ENCODE assay signal across 16 cellular contexts in genomic region chr17:61644800-61645774, GRCh38. TPM values are rescaled to one million over a fixed set of nuclear protein-coding genes. Genes with fewer than 3 reads are reported as not detected.
DNase-seq lines count a peak whose midpoint lies in the region; ATAC-seq, FAIRE-seq and TF ChIP-seq lines count a peak whose summit lies in the region.
"Had no signal": no experiment of that assay in that cellular context is flagged by ENCODE, and none has a peak within 500 bp of the region (broad histone marks: within the 10 kb centered on the region; RNA-seq: fewer than 3 reads in every experiment).

No MANE protein-coding gene starts in this region.

- no peak for TF ChIP-seq EP300 in SK-N-SH (IDR thresholded peaks at IDR 0.05; ENCODE audit: borderline replicate concordance in 1 of 2, low read depth in 1 of 2, low read length in 1 of 2)
- no peak for TF ChIP-seq EP300 in K562 (IDR thresholded peaks at IDR 0.05; ENCODE audit: low read length)

- H3K4me1 ChIP-seq in SK-N-SH (ENCODE audit: control insufficient read depth in 1 of 2, insufficient read depth in 2 of 2, low read depth in 1 of 2, low read length in 1 of 2) = peaks cover 0 to 6% of the 10 kb centered on the region in 2 experiments; a peak in 1 of 4 replicates
- peaks cover 1% of the 10 kb centered on the region; the same call in 1 of the 2 replicates for H3K4me1 ChIP-seq in IMR-90 (ENCODE audit: control insufficient read depth, insufficient read depth, low read length)
- no peaks in the 10 kb centered on the region for H3K4me1 ChIP-seq in K562 (replicated peaks in 1 of 2; ENCODE audit: control insufficient read depth in 2 of 2, insufficient read depth in 2 of 2, low read length in 2 of 2)
- no peaks in the 10 kb centered on the region for H3K4me1 ChIP-seq in testis
- H3K4me1 ChIP-seq: BLaER1 treated with 17β-estradiol and CSF1 and Interleukin-3, amounts not matched to agents 10 nM and 100 nM had no signal

- H4K20me1 ChIP-seq in SK-N-SH (ENCODE audit: insufficient read depth) (no peaks in the 10 kb centered on the region), IMR-90 (ENCODE audit: insufficient read depth, low read length) (no peaks in the 10 kb centered on the region), K562 (replicated peaks; ENCODE audit: control insufficient read depth, insufficient read depth, low read length) (no peaks in the 10 kb centered on the region)
- H4K20me1 ChIP-seq: BLaER1 treated with 17β-estradiol and CSF1 and Interleukin-3, amounts not matched to agents 10 nM and 100 nM had no signal

- H3K4me3 ChIP-seq in SK-N-SH (ENCODE audit: low read depth in 2 of 2, low read length in 1 of 2) = no peak overlapping the region
- no peak overlapping the region for H3K4me3 ChIP-seq in IMR-90 (ENCODE audit: insufficient read depth, low read depth, low read length)
- H3K4me3 ChIP-seq in K562 = no peak overlapping the region
- H3K4me3 ChIP-seq in testis = no peak overlapping the region
- H3K4me3 ChIP-seq: BLaER1 treated with 17β-estradiol and CSF1 and Interleukin-3, amounts not matched to agents 10 nM and 100 nM; GM23248 had no signal

- CTCF ChIA-PET in SK-N-SH (lab: Yijun Ruan, JAX) (interaction anchor here (1.0 to 1.5 kb wide), 3 partner anchors 9 to 192 kb away, joined by 3 to 6 read pairs (median 4); no protein-coding TSS in a partner anchor), IMR-90 (lab: Yijun Ruan, JAX) (no interaction called here), K562 (lab: Yijun Ruan, JAX; ENCODE audit: low intra/inter-chr PET ratio) (no interaction called here)

- H3K79me2 ChIP-seq in SK-N-SH (ENCODE audit: insufficient read depth) (no peaks in the 10 kb centered on the region), K562 (ENCODE audit: control insufficient read depth, insufficient read depth, low read length) (no peaks in the 10 kb centered on the region)

- 0 out of 2 replicates have a peak overlapping the region, but pooled peaks have one; percentile 37 for H3K14ac ChIP-seq in IMR-90 (replicated peaks; ENCODE audit: low read depth, low read length)

- no peak for TF ChIP-seq CTCF in SK-N-SH (IDR thresholded peaks at IDR 0.05)
- TF ChIP-seq CTCF in IMR-90 (conservative IDR thresholded peaks at IDR 0.05; ENCODE audit: low read depth, low read length) = no peak
- no peak for TF ChIP-seq CTCF in K562 (IDR thresholded peaks at IDR 0.05 in 2 of 3, conservative IDR thresholded peaks at IDR 0.05 in 1 of 3; ENCODE audit: insufficient read depth in 2 of 3, low read depth in 1 of 3, low read length in 3 of 3)
- TF ChIP-seq CTCF in testis (IDR thresholded peaks at IDR 0.05) = no peak

- H4K91ac ChIP-seq in IMR-90 (ENCODE audit: insufficient read depth, low read depth, low read length) = 0 out of 2 replicates have a peak overlapping the region, but pooled peaks have one; percentile 2

- in situ Hi-C loops in IMR-90 (cut with MboI; ENCODE audit: low sequenced_read_pairs) = loop anchor here (25.0 kb wide), 1 partner anchor 417 kb away; the partner anchor contains the start of gene MED13
- in situ Hi-C loops in K562 (cut with MboI) = no loop called here

- no peak for DNase-seq in SK-N-SH
- no peak for DNase-seq in IMR-90
- DNase-seq in K562 (ENCODE audit: extremely low read depth in 1 of 4, low spot score in 3 of 4) = no peak
- no peak for DNase-seq in germinal center (ENCODE audit: low spot score)
- DNase-seq in testis = no peak
- DNase-seq: 8988T; ACHN; CD4-positive, CD25-positive, alpha-beta regulatory T cell; DMS53; GF-D8; GM23248; H7 had no signal

- H3K27me3 ChIP-seq in SK-N-SH (ENCODE audit: insufficient read depth) = no peaks in the 10 kb centered on the region
- H3K27me3 ChIP-seq in IMR-90 (ENCODE audit: control insufficient read depth, insufficient read depth, low read length) = no peaks in the 10 kb centered on the region
- H3K27me3 ChIP-seq in K562 (ENCODE audit: control insufficient read depth in 2 of 2, insufficient read depth in 2 of 2, low read length in 2 of 2) = peaks cover 6% of the 10 kb centered on the region in 2 experiments; a peak in 4 of 5 replicates
- H3K27me3 ChIP-seq in testis = no peaks in the 10 kb centered on the region
- H3K27me3 ChIP-seq: BLaER1 treated with 17β-estradiol and CSF1 and Interleukin-3, amounts not matched to agents 10 nM and 100 nM had no signal

- FAIRE-seq in K562 (lab: Jason Lieb, UNC) = no peak

- H3K9ac ChIP-seq in SK-N-SH (no peak overlapping the region), IMR-90 (ENCODE audit: low read depth, low read length) (no peak overlapping the region), K562 (ENCODE audit: insufficient read depth in 1 of 2, low read depth in 2 of 2, low read length in 2 of 2) (no peak overlapping the region)
- H3K9ac ChIP-seq: BLaER1 treated with 17β-estradiol and CSF1 and Interleukin-3, amounts not matched to agents 10 nM and 100 nM; GM23248 had no signal

- H3K27ac ChIP-seq in SK-N-SH (ENCODE audit: low read depth in 2 of 2, low read length in 1 of 2) = no peak overlapping the region
- H3K27ac ChIP-seq in IMR-90 (ENCODE audit: insufficient read depth, low read length) = no peak overlapping the region
- no peak overlapping the region for H3K27ac ChIP-seq in K562 (ENCODE audit: extremely low read depth, low read depth, low read length)
- no peak overlapping the region for H3K27ac ChIP-seq in testis
- H3K27ac ChIP-seq: BLaER1 treated with 17β-estradiol and CSF1 and Interleukin-3, amounts not matched to agents 10 nM and 100 nM; GM23248 had no signal

- peak overlapping the region; percentile 24; the same call in 1 of the 2 replicates for H3K23ac ChIP-seq in IMR-90 (ENCODE audit: low read depth, low read length)

- TF ChIP-seq RAD21 in SK-N-SH (IDR thresholded peaks at IDR 0.05; ENCODE audit: low read length) (no peak), IMR-90 (IDR thresholded peaks at IDR 0.05; ENCODE audit: low read length) (no peak), K562 (CRISPR knock-in tag; conservative IDR thresholded peaks at IDR 0.05 in 1 of 2, IDR thresholded peaks at IDR 0.05 in 1 of 2) (no peak)

- H3K9me3 ChIP-seq in SK-N-SH (no peaks in the 10 kb centered on the region), IMR-90 (ENCODE audit: control insufficient read depth, insufficient read depth, low read length) (peaks cover 3% of the 10 kb centered on the region), K562 (replicated peaks; ENCODE audit: control insufficient read depth, insufficient read depth, low read depth, low read length) (no peaks in the 10 kb centered on the region), testis (no peaks in the 10 kb centered on the region)

- POLR2A ChIA-PET in SK-N-SH (lab: Yijun Ruan, JAX) (no interaction called here), IMR-90 (lab: Charles Lee; ENCODE audit: unreplicated experiment) (no interaction called here), K562 (lab: Yijun Ruan, JAX) (no interaction called here)

- H3K9me2 ChIP-seq in SK-N-SH = no peaks in the 10 kb centered on the region

- WGBS in SK-N-SH (ENCODE audit: low lambda C conversion rate) = 82% methylated on average over 2 of the region's 2 CpGs
- no CpG with 5 or more reads among the region's 2 CpGs for WGBS in IMR-90 (ENCODE audit: extremely low coverage in 2 of 2, insufficient read length in 1 of 2), 2 experiments
- 0% methylated on average over 2 of the region's 2 CpGs for WGBS in K562 (ENCODE audit: insufficient coverage, low coverage, missing lambda C conversion rate)
- 95% methylated on average over 2 of the region's 2 CpGs for WGBS in testis, 2 donors

- peak overlapping the region; percentile 77 for H2BK120ac ChIP-seq in IMR-90 (ENCODE audit: low read depth, low read length)

- BruUV-seq in IMR-90 (replicated peaks; lab: Mats Ljungman, UMichigan) = no TSS peak
- no TSS peak for BruUV-seq in K562 (replicated peaks; lab: Mats Ljungman, UMichigan)

- no peak overlapping the region for H3K56ac ChIP-seq in IMR-90 (ENCODE audit: extremely low read depth, insufficient read depth, low read length)

- H3K4me2 ChIP-seq in SK-N-SH (no peak overlapping the region), IMR-90 (ENCODE audit: low read depth, low read length) (no peak overlapping the region), K562 (ENCODE audit: insufficient read depth, low read length) (no peak overlapping the region)
- H3K4me2 ChIP-seq: BLaER1 treated with 17β-estradiol and CSF1 and Interleukin-3, amounts not matched to agents 10 nM and 100 nM had no signal

- no peaks in the 10 kb centered on the region for H3K79me1 ChIP-seq in IMR-90 (ENCODE audit: low read depth in 1 of 2, low read length in 2 of 2)

- H3K36me3 ChIP-seq in SK-N-SH (replicated peaks in 1 of 2; ENCODE audit: control insufficient read depth in 1 of 2, insufficient read depth in 2 of 2, low read length in 1 of 2) (no peaks in the 10 kb centered on the region), IMR-90 (ENCODE audit: control insufficient read depth, insufficient read depth, low read length) (no peaks in the 10 kb centered on the region), K562 (ENCODE audit: control insufficient read depth, insufficient read depth, low read length) (no peaks in the 10 kb centered on the region), testis (ENCODE audit: low read depth, missing control alignments) (no peaks in the 10 kb centered on the region)
- H3K36me3 ChIP-seq: BLaER1 treated with 17β-estradiol and CSF1 and Interleukin-3, amounts not matched to agents 10 nM and 100 nM had no signal

- intact Hi-C loops in IMR-90 (cut with micrococcal nuclease) = no loop called here
- intact Hi-C loops in K562 (cut with micrococcal nuclease) = no loop called here
- intact Hi-C loops in testis (cut with DNase I; ENCODE audit: low total_unique reads) = no loop called here

- H2BK20ac ChIP-seq in IMR-90 (ENCODE audit: low read depth, low read length) = peak overlapping the region; percentile 74

- H2AK5ac ChIP-seq in IMR-90 (ENCODE audit: low read depth, low read length) = no peak overlapping the region

- ATAC-seq in SK-N-SH treated with all-trans-retinoic acid at 6 μM for 48 hours (no peak), IMR-90 (ENCODE audit: low read depth) (no peak), K562 (no peak), GM19467 (IDR thresholded peaks at IDR 0.05; ENCODE audit: unreplicated experiment) (no peak)

- dilution Hi-C loops in IMR-90 (cut with HindIII; ENCODE audit: low sequenced_read_pairs, unreplicated experiment) = no loop called here

- peak overlapping the region; percentile 79; the same call in 1 of the 2 replicates for H3K18ac ChIP-seq in IMR-90 (ENCODE audit: low read depth, low read length)

- H4K8ac ChIP-seq in IMR-90 (ENCODE audit: low read depth in 2 of 2, low read length in 2 of 2) = peak overlapping the region in 1 of 2 experiments; percentile 70; a peak in 1 of 4 replicates

- no peak overlapping the region for H4K5ac ChIP-seq in IMR-90 (ENCODE audit: low read depth, low read length)

- 0 out of 3 replicates have a peak overlapping the region, but pooled peaks have one; percentile 20 for H2BK15ac ChIP-seq in IMR-90 (ENCODE audit: low read depth, low read length)

- peaks cover 16% of the 10 kb centered on the region for H3F3A ChIP-seq in SK-N-SH (replicated peaks; ENCODE audit: insufficient read depth)

- H3K9me1 ChIP-seq in IMR-90 (ENCODE audit: insufficient read depth, low read length) (no peaks in the 10 kb centered on the region; the same call in 1 of the 2 replicates), K562 (ENCODE audit: control insufficient read depth, insufficient read depth, low read length) (no peaks in the 10 kb centered on the region)

- H2AFZ ChIP-seq in SK-N-SH (ENCODE audit: low read depth) (peak overlapping the region; percentile 1; the same call in 1 of the 2 replicates), IMR-90 (replicated peaks; ENCODE audit: low read length, poor library complexity) (no peak overlapping the region), K562 (ENCODE audit: low read depth, low read length) (no peak overlapping the region)

- no peak for TF ChIP-seq POLR2A in IMR-90 (IDR thresholded peaks at IDR 0.05; ENCODE audit: low read depth, low read length)
- TF ChIP-seq POLR2A in K562 (conservative IDR thresholded peaks at IDR 0.05) = no peak
- TF ChIP-seq POLR2A in testis (IDR thresholded peaks at IDR 0.05) = no peak

- H3K4ac ChIP-seq in IMR-90 (ENCODE audit: low read depth, low read length) = peak overlapping the region; percentile 11; the same call in 1 of the 2 replicates

- peak overlapping the region; percentile 46 for H2BK5ac ChIP-seq in IMR-90 (ENCODE audit: low read depth, low read length, poor library complexity, severe bottlenecking)

- H2AK9ac ChIP-seq in IMR-90 (replicated peaks; ENCODE audit: low read depth, low read length, poor library complexity) = no peak overlapping the region

RNA-seq across cellular contexts. Expression of gene NACA2, which starts 54.1 kb away (rescaled TPM):
- polyA plus RNA-seq in SK-N-SH (2012; rRNA removed) (not detected in 2 replicates), IMR-90 (2012; rRNA removed) (not detected in 2 replicates), K562 (2011; rRNA removed) (0.29 and 0.34 TPM in 2 replicates), K562 (2014; fragmentation: Illumina TruSeq; extraction: Trizol) (not detected in 2 replicates), K562 (2014; fragmentation: Nextera tagmentation; extraction: Ambion mirVana) (under 1 TPM; 0.13 to 0.23 TPM), K562 (2014; rRNA removed) (0.24 TPM in 1 of 2 replicates, not detected in the other), testis (ENCODE audit: insufficient read depth, low read depth, low replicate concordance) (129 TPM)
- 0.10 TPM in 1 of 2 replicates, not detected in the other for polyA plus RNA-seq in SK-N-SH (2012; cell fraction: cytosol; rRNA removed)
- polyA plus RNA-seq in SK-N-SH (2012; cell fraction: nucleus; rRNA removed) = not detected in 2 replicates
- total RNA-seq in IMR-90 (2012; rRNA removed) (not detected in 2 replicates), K562 (2014; rRNA removed) (0.23 TPM in 1 of 2 replicates, not detected in the other), K562 (2014; rRNA removed; fragmentation: Illumina TruSeq; extraction: Trizol) (not detected in 2 replicates), K562 (2015; rRNA removed; fragmentation: Illumina TruSeq; extraction: Trizol) (not detected in 2 replicates), K562 (2021) (not detected in 2 replicates), testis (10 to 100 TPM; 13.9 to 31.1 TPM)
- not detected in 2 replicates for polyA plus RNA-seq in IMR-90 (2012; cell fraction: cytosol; rRNA removed)
- polyA plus RNA-seq in IMR-90 (2012; cell fraction: nucleus; rRNA removed; ENCODE audit: low replicate concordance) = not detected in 2 replicates
- total RNA-seq in K562 (2011; cell fraction: chromatin; rRNA removed; ENCODE audit: low replicate concordance) = not detected in 2 replicates
- total RNA-seq in K562 (2011; cell fraction: nucleolus; rRNA removed) = not detected in 2 replicates
- total RNA-seq in K562 (2011; cell fraction: nucleoplasm; rRNA removed) = not detected in 2 replicates
- not detected in 2 replicates for polyA plus RNA-seq in K562 (2011; cell fraction: cytosol; rRNA removed)
- not detected in 2 replicates for polyA plus RNA-seq in K562 (2011; cell fraction: nucleus; rRNA removed)
- polyA plus RNA-seq in K562 (2012) = 0.28 and 0.35 TPM in 2 replicates
- 0.28 and 1.1 TPM in 2 replicates for polyA minus RNA-seq in K562 (2011; rRNA and poly(A)+ RNA removed)
- not detected in 2 replicates for polyA minus RNA-seq in K562 (2011; cell fraction: cytosol; rRNA and poly(A)+ RNA removed)
- polyA minus RNA-seq in K562 (2011; cell fraction: nucleus; rRNA and poly(A)+ RNA removed) = not detected in 2 replicates
- total RNA-seq: CD4-positive, CD25-positive, alpha-beta regulatory T cell; GM23248; H7; HT-29 had no signal
- polyA plus RNA-seq: CD4-positive, CD25-positive, alpha-beta regulatory T cell; GM23248 had no signal

Comparison
In these comparisons a context has a peak if more than half of its experiments do, and no peak if none do; other contexts are left out.
1. RNA of gene NACA2, which starts 54.1 kb away (polyA plus RNA-seq): 129 TPM in testis (single experiment); 0.13 to 0.35 TPM in K562, 0.10 TPM in SK-N-SH and not detected in IMR-90; every median in the first group is over 10 times any median in the second.